In genomic region chr1:55428944-55429931, GRCh38 we compare ENCODE assay signal across 1 cellular context.
TF ChIP-seq lines count a peak whose summit lies in the region.

No MANE protein-coding gene starts in this region.

TF ChIP-seq in HEK293, 187 proteins besides CTCF, POLR2A, EP300 and RAD21 (continued from another document):
- peak; percentile 66; the same call in 1 of the 2 replicates for TF ChIP-seq ZNF398 (tag by site-specific recombination; IDR thresholded peaks at IDR 0.05)
- no peak for TF ChIP-seq KLF7 (tag by site-specific recombination; IDR thresholded peaks at IDR 0.05; ENCODE audit: borderline replicate concordance)
- TF ChIP-seq ZNF558 (tag by site-specific recombination; IDR thresholded peaks at IDR 0.05) = no peak
- no peak for TF ChIP-seq ZNF133 (tag by site-specific recombination; IDR thresholded peaks at IDR 0.05)
- TF ChIP-seq ZNF600 (tag by site-specific recombination; IDR thresholded peaks at IDR 0.05) = peak; percentile 80; the same call in 1 of the 2 replicates
- TF ChIP-seq ZNF645 (tag by site-specific recombination; IDR thresholded peaks at IDR 0.05) = no peak
- TF ChIP-seq INSM2 (tag by site-specific recombination; IDR thresholded peaks at IDR 0.05) = peak; percentile 71
- TF ChIP-seq ZFP37 (tag by site-specific recombination; IDR thresholded peaks at IDR 0.05) = peak; percentile 73; the same call in 1 of the 2 replicates
- 0 out of 2 replicates have a peak, but pooled peaks have one; percentile 36 for TF ChIP-seq ZNF692 (tag by site-specific recombination; IDR thresholded peaks at IDR 0.05)
- no peak for TF ChIP-seq ZFP3 (tag by site-specific recombination; IDR thresholded peaks at IDR 0.05; ENCODE audit: low read depth)
- TF ChIP-seq ZNF501 (tag by site-specific recombination; IDR thresholded peaks at IDR 0.05) = no peak
- TF ChIP-seq PRDM10 (tag by site-specific recombination; IDR thresholded peaks at IDR 0.05) = peak; percentile 90
- TF ChIP-seq ZNF354C (tag by site-specific recombination; IDR thresholded peaks at IDR 0.05; ENCODE audit: borderline replicate concordance, low read depth) = no peak
- peak; percentile 30; the same call in 1 of the 2 replicates for TF ChIP-seq SP3 (tag by site-specific recombination; IDR thresholded peaks at IDR 0.05)
- peak; percentile 58; the same call in 1 of the 2 replicates for TF ChIP-seq ZNF10 (tag by site-specific recombination; IDR thresholded peaks at IDR 0.05)
- no peak for TF ChIP-seq ZSCAN4 (tag by site-specific recombination; IDR thresholded peaks at IDR 0.05)
- peak; percentile 88 for TF ChIP-seq KLF17 (tag by site-specific recombination; IDR thresholded peaks at IDR 0.05)
- peak; percentile 60 for TF ChIP-seq ZNF335 (tag by site-specific recombination; conservative IDR thresholded peaks at IDR 0.05)
- TF ChIP-seq ZNF449 (tag by site-specific recombination; IDR thresholded peaks at IDR 0.05) = no peak
- TF ChIP-seq ZNF777 (tag by site-specific recombination; IDR thresholded peaks at IDR 0.05; ENCODE audit: borderline replicate concordance) = no peak
- TF ChIP-seq GLIS1 (tag by site-specific recombination; IDR thresholded peaks at IDR 0.05) = peak; percentile 6; the same call in 1 of the 2 replicates
- TF ChIP-seq ZNF211 (tag by site-specific recombination; IDR thresholded peaks at IDR 0.05; ENCODE audit: low read depth) = no peak
